In the genomic region with DNA sequence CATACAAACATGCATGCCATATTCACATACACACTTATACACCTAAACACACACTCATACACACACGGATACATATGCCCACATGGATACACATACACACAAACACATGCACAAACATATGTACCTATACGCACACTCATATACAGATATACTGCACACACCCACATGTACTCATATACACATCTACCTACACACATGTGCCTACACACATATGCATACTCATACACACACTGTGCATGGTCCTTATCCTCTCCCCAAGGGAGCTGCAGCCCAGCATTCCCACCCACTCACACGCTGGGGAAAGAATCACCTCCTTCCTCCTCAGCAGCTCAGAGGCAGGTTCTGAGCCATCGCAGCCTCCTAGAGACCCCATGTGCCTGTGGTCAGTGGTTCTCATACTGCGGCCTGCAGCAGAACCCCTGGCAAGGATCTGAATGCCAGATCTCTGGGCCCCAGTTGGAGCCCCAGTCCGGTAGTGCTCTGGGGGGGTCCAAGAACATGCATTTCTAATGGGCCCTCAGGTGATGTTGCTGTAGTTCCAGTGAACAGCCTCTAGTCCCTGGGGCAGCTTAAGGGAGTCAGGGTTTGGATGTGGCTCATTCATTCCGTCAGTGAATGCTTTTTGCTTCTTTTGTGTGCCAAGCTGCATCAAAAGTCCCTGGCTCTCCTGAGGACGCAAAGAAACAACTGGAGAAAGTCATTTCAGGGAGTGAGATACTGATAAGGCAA, we compare ENCODE assay signal across 19 cellular contexts. TPM values are rescaled to one million over a fixed set of nuclear protein-coding genes. Genes with fewer than 3 reads are reported as not detected.
A peak's percentile ranks its signal among the peaks of the same experiment; 100 is the strongest.
DNase-seq lines count a peak whose midpoint lies in the region; ATAC-seq and TF ChIP-seq lines count a peak whose summit lies in the region.
"Had no signal": no experiment of that assay in that cellular context is flagged by ENCODE, and none has a peak within 500 bp of the region (broad histone marks: within the 10 kb centered on the region; RNA-seq: fewer than 3 reads in every experiment).

No MANE protein-coding gene starts in this region.

- no peaks in the 10 kb centered on the region for H3K27me3 Mint-ChIP-seq in activated CD8-positive, alpha-beta memory T cell treated with anti-CD3 and anti-CD28 coated beads, Interleukin-2, amount 10 ng/mL, durations not matched to agents 7 days and 5 days
- H3K27me3 Mint-ChIP-seq in IgD-negative memory B cell, result no peaks in the 10 kb centered on the region
- H3K27me3 Mint-ChIP-seq in mesothelial cell of epicardium (ENCODE audit: low read depth), result no peaks in the 10 kb centered on the region

- no peak overlapping the region for H3K4me3 Mint-ChIP-seq in activated CD8-positive, alpha-beta memory T cell treated with anti-CD3 and anti-CD28 coated beads, Interleukin-2, amount 10 ng/mL, durations not matched to agents 7 days and 5 days
- H3K4me3 Mint-ChIP-seq in IgD-negative memory B cell, result no peak overlapping the region
- no peak overlapping the region for H3K4me3 Mint-ChIP-seq in mesothelial cell of epicardium
- H3K4me3 Mint-ChIP-seq: CD14-positive monocyte had no signal

- peaks cover 0 to 49% (median 12%) of the 10 kb centered on the region in 6 donors for H3K36me3 ChIP-seq in spleen

- H3K27ac Mint-ChIP-seq in activated CD8-positive, alpha-beta memory T cell treated with anti-CD3 and anti-CD28 coated beads, Interleukin-2, amount 10 ng/mL, durations not matched to agents 7 days and 5 days, result peak overlapping the region; percentile 6
- peak overlapping the region in 2 of 3 donors; percentile 2 to 6 for H3K27ac Mint-ChIP-seq in IgD-negative memory B cell
- H3K27ac Mint-ChIP-seq in mesothelial cell of epicardium, result no peak overlapping the region

- no peaks in the 10 kb centered on the region for H3K9me3 ChIP-seq in spleen
- H3K9me3 ChIP-seq: A549 had no signal

- CTCF ChIA-PET in activated CD8-positive, alpha-beta memory T cell treated with anti-CD3 and anti-CD28 coated beads, Interleukin-2, amount 10 ng/mL, durations not matched to agents 7 days and 5 days (lab: Charles Lee), result interaction anchor here (1.3 to 2.6 kb wide), 2 partner anchors 10 to 30 kb away, joined by 3 to 10 read pairs; no protein-coding TSS in a partner anchor

- no peaks in the 10 kb centered on the region for H3K27me3 ChIP-seq in dorsolateral prefrontal cortex
- H3K27me3 ChIP-seq in spleen (replicated peaks in 1 of 7), result no peaks in the 10 kb centered on the region

- H3K27ac ChIP-seq in dorsolateral prefrontal cortex, result peak overlapping the region in 47 of 59 donors; percentile 16 to 100 (median 79)
- peak overlapping the region in 3 of 8 donors; percentile 43 to 97 (median 80) for H3K27ac ChIP-seq in spleen
- H3K27ac ChIP-seq: A549, KMS-11, parathyroid adenoma had no signal

- WGBS in spleen, 5 donors, result 86 to 92% (median 89%) methylated on average over 7 to 8 of the region's 8 CpGs

- H3K4me3 ChIP-seq in dorsolateral prefrontal cortex (no peak overlapping the region), spleen (no peak overlapping the region)
- H3K4me3 ChIP-seq: A549 had no signal

- no peak for ATAC-seq in activated CD8-positive, alpha-beta memory T cell treated with anti-CD3 and anti-CD28 coated beads, Interleukin-2, amount 10 ng/mL, durations not matched to agents 7 days and 5 days
- ATAC-seq: A549, left colon had no signal

- H3K36me3 Mint-ChIP-seq in activated CD8-positive, alpha-beta memory T cell treated with anti-CD3 and anti-CD28 coated beads, Interleukin-2, amount 10 ng/mL, durations not matched to agents 7 days and 5 days, result peaks cover 77% of the 10 kb centered on the region
- H3K36me3 Mint-ChIP-seq in IgD-negative memory B cell, result no peaks in the 10 kb centered on the region
- H3K36me3 Mint-ChIP-seq in mesothelial cell of epicardium, result no peaks in the 10 kb centered on the region

- DNase-seq in activated CD8-positive, alpha-beta memory T cell treated with anti-CD3 and anti-CD28 coated beads, Interleukin-2, amount 10 ng/mL, durations not matched to agents 7 days and 5 days, result no peak
- no peak for DNase-seq in activated CD8-positive, alpha-beta memory T cell treated with anti-CD3 and anti-CD28 coated beads, Interleukin-2, amount 50 U/mL, for 4 hours
- DNase-seq in dorsolateral prefrontal cortex (no peak), spleen (peak; percentile 68), COR-L47 (lab: John Stamatoyannopoulos, UW) (no peak), mesothelial cell of epicardium (ENCODE audit: low spot score in 2 of 2, unreplicated experiment in 2 of 2) (no peak), retina (no peak)
- DNase-seq: central memory CD4-positive, alpha-beta T cell; foreskin fibroblast; hypothalamus; left colon; NCI-H1105; NCI-H2171 treated with DMSO at 0.1 percent for 48 hours; NCI-H82 had no signal

- TF ChIP-seq CTCF in dorsolateral prefrontal cortex (IDR thresholded peaks at IDR 0.05 in 54 of 56, conservative IDR thresholded peaks at IDR 0.05 in 2 of 56; ENCODE audit: low read depth in 1 of 56, partially characterized antibody in 56 of 56) (no peak), spleen (IDR thresholded peaks at IDR 0.05 in 8 of 11, conservative IDR thresholded peaks at IDR 0.05 in 3 of 11) (no peak), mesothelial cell of epicardium (IDR thresholded peaks at IDR 0.05; ENCODE audit: unreplicated experiment) (no peak)

- H3K9me3 Mint-ChIP-seq in activated CD8-positive, alpha-beta memory T cell treated with anti-CD3 and anti-CD28 coated beads, Interleukin-2, amount 10 ng/mL, durations not matched to agents 7 days and 5 days (ENCODE audit: low read depth), result no peaks in the 10 kb centered on the region
- H3K9me3 Mint-ChIP-seq in IgD-negative memory B cell, result no peaks in the 10 kb centered on the region
- no peaks in the 10 kb centered on the region for H3K9me3 Mint-ChIP-seq in mesothelial cell of epicardium

- H3K4me1 Mint-ChIP-seq in activated CD8-positive, alpha-beta memory T cell treated with anti-CD3 and anti-CD28 coated beads, Interleukin-2, amount 10 ng/mL, durations not matched to agents 7 days and 5 days, result peaks cover 94% of the 10 kb centered on the region
- peaks cover 25 to 60% (median 42%) of the 10 kb centered on the region in 3 donors for H3K4me1 Mint-ChIP-seq in IgD-negative memory B cell
- H3K4me1 Mint-ChIP-seq in mesothelial cell of epicardium, result no peaks in the 10 kb centered on the region

- intact Hi-C loops in dorsolateral prefrontal cortex (cut with DNase I) (loop anchor here in 1 of 2 donors (5.0 kb wide), 1 partner anchor 33 kb away; no protein-coding TSS in a partner anchor), spleen (cut with DNase I; ENCODE audit: low total_unique reads) (no loop called here)

- H3K4me1 ChIP-seq in spleen, result peaks cover 21 to 100% (median 81%) of the 10 kb centered on the region in 6 donors
- H3K4me1 ChIP-seq: A549, parathyroid adenoma had no signal

- no peak for TF ChIP-seq POLR2A in spleen (IDR thresholded peaks at IDR 0.05)

RNA-seq across cellular contexts. Expression of gene SEMA4D, which starts 39.0 kb away (rescaled TPM):
- total RNA-seq in activated CD8-positive, alpha-beta memory T cell treated with anti-CD3 and anti-CD28 coated beads, Interleukin-2, amount 10 ng/mL, durations not matched to agents 7 days and 5 days, result 100 to 1,000 TPM; 408 to 525 TPM
- polyA plus RNA-seq in IgD-negative memory B cell (35.3 TPM), spleen (10 to 100 TPM; 23.0 to 32.3 (median 31.5) TPM)
- total RNA-seq in dorsolateral prefrontal cortex (100 to 1,000 TPM in 116 of 120 experiments, 10 to 100 TPM in 4; 90.5 to 697 (median 192) TPM), spleen (100 to 1,000 TPM in 6 of 7 donors, 10 to 100 TPM in 1; 81.6 to 193 (median 171) TPM), mesothelial cell of epicardium (41.8 to 44.7 TPM (median 42.7 TPM) in 3 replicates)
